Comparison of ENCODE assay signal across 20 cellular contexts in genomic region chr15:50248994-50249586, GRCh38. TPM values are rescaled to one million over a fixed set of nuclear protein-coding genes. Genes with fewer than 3 reads are reported as not detected.
A peak's percentile ranks its signal among the peaks of the same experiment; 100 is the strongest.
DNase-seq lines count a peak whose midpoint lies in the region; ATAC-seq and TF ChIP-seq lines count a peak whose summit lies in the region.
"Had no signal": no experiment of that assay in that cellular context is flagged by ENCODE, and none has a peak within 500 bp of the region (broad histone marks: within the 10 kb centered on the region; RNA-seq: fewer than 3 reads in every experiment).

No MANE protein-coding gene starts in this region.

- ATAC-seq in stimulated activated naive CD8-positive, alpha-beta T cell treated with anti-CD3 and anti-CD28 coated beads, Interleukin-15, amount 100 ng/mL, for 72 hours, result peak; percentile 36
- no peak for ATAC-seq in HG02571 (IDR thresholded peaks at IDR 0.05; ENCODE audit: unreplicated experiment)
- ATAC-seq in heart right ventricle, result no peak
- ATAC-seq: heart left ventricle, left cardiac atrium had no signal

- no peak for DNase-seq in activated naive CD4-positive, alpha-beta T cell treated with anti-CD3 and anti-CD28 coated beads, Interleukin-2, amount 50 U/mL, for 16 hours
- DNase-seq in activated CD4-positive, alpha-beta memory T cell treated with anti-CD3 and anti-CD28 coated beads for 36 hours, result no peak
- DNase-seq in fibroblast of the aortic adventitia (ENCODE audit: low read depth) (peak; percentile 15), HUDEP-2 (lab: John Stamatoyannopoulos, UW; ENCODE audit: unreplicated experiment in 76 of 76) (no peak), heart right ventricle (no peak)
- DNase-seq in stimulated activated naive CD8-positive, alpha-beta T cell treated with anti-CD3 and anti-CD28 coated beads, Interleukin-15, amount 100 ng/mL, for 72 hours, result no peak
- DNase-seq: activated CD4-positive, alpha-beta T cell treated with anti-CD3 and anti-CD28 coated beads for 48 hours; activated effector memory CD4-positive, alpha-beta T cell treated with anti-CD3 and anti-CD28 coated beads, Interleukin-2, amount 50 U/mL, for 16 hours; heart left ventricle; HFFc6; left cardiac atrium; NCI-H524; SIG-M5 had no signal

- H3K27ac ChIP-seq in heart right ventricle, result no peak overlapping the region
- H3K27ac ChIP-seq: esophagus muscularis mucosa, heart left ventricle, parathyroid adenoma had no signal

- intact Hi-C loops in activated CD4-positive, alpha-beta memory T cell treated with anti-CD3 and anti-CD28 coated beads for 36 hours (cut with micrococcal nuclease), result loop anchor here (2.0 to 5.0 kb wide), 4 partner anchors 66 to 658 kb away; partner anchors contain the start of genes AP4E1 and SLC27A2
- intact Hi-C loops in heart right ventricle (cut with DNase I), result no loop called here

- no peaks in the 10 kb centered on the region for H3K36me3 ChIP-seq in heart right ventricle
- H3K36me3 ChIP-seq: esophagus muscularis mucosa, heart left ventricle had no signal

- H3K27me3 Mint-ChIP-seq in activated naive CD4-positive, alpha-beta T cell treated with anti-CD3 and anti-CD28 coated beads, Interleukin-2, amount 50 U/mL, for 24 hours, result no peaks in the 10 kb centered on the region
- H3K27me3 Mint-ChIP-seq in activated CD4-positive, alpha-beta memory T cell treated with anti-CD3 and anti-CD28 coated beads for 36 hours, result no peaks in the 10 kb centered on the region
- H3K27me3 Mint-ChIP-seq in stimulated activated naive CD8-positive, alpha-beta T cell treated with anti-CD3 and anti-CD28 coated beads, Interleukin-15, amount 100 ng/mL, for 72 hours, result peaks cover 6% of the 10 kb centered on the region

- peaks cover 0 to 21% (median 0%) of the 10 kb centered on the region in 9 donors for H3K4me1 ChIP-seq in heart right ventricle
- H3K4me1 ChIP-seq: esophagus muscularis mucosa, parathyroid adenoma had no signal

- 50 to 55% methylated on average over 4 of the region's 4 CpGs for WGBS in heart right ventricle, 2 donors

- H3K4me3 ChIP-seq in fibroblast of the aortic adventitia (ENCODE audit: low read depth, low read length), result no peak overlapping the region
- H3K4me3 ChIP-seq in heart right ventricle, result no peak overlapping the region
- H3K4me3 ChIP-seq: esophagus muscularis mucosa, heart left ventricle, smooth muscle cell had no signal

- H3K36me3 Mint-ChIP-seq in activated naive CD4-positive, alpha-beta T cell treated with anti-CD3 and anti-CD28 coated beads, Interleukin-2, amount 50 U/mL, for 24 hours, result no peaks in the 10 kb centered on the region
- H3K36me3 Mint-ChIP-seq in activated CD4-positive, alpha-beta memory T cell treated with anti-CD3 and anti-CD28 coated beads for 36 hours, result no peaks in the 10 kb centered on the region

- no peaks in the 10 kb centered on the region for H3K9me3 Mint-ChIP-seq in activated naive CD4-positive, alpha-beta T cell treated with anti-CD3 and anti-CD28 coated beads, Interleukin-2, amount 50 U/mL, for 24 hours
- no peaks in the 10 kb centered on the region for H3K9me3 Mint-ChIP-seq in activated CD4-positive, alpha-beta memory T cell treated with anti-CD3 and anti-CD28 coated beads for 36 hours
- no peaks in the 10 kb centered on the region for H3K9me3 Mint-ChIP-seq in stimulated activated naive CD8-positive, alpha-beta T cell treated with anti-CD3 and anti-CD28 coated beads, Interleukin-15, amount 100 ng/mL, for 72 hours
- H3K9me3 Mint-ChIP-seq: HFFc6 had no signal

- POLR2A ChIA-PET in activated CD4-positive, alpha-beta memory T cell treated with anti-CD3 and anti-CD28 coated beads for 36 hours (lab: Charles Lee), result interaction anchor here (0.6 to 4.4 kb wide), 5 partner anchors 9 to 167 kb away, joined by 3 to 35 read pairs (median 4); partner anchors contain the start of gene GABPB1

- peak overlapping the region; percentile 87 for H3K27ac Mint-ChIP-seq in activated naive CD4-positive, alpha-beta T cell treated with anti-CD3 and anti-CD28 coated beads, Interleukin-2, amount 50 U/mL, for 24 hours
- peak overlapping the region; percentile 97 for H3K27ac Mint-ChIP-seq in activated CD4-positive, alpha-beta memory T cell treated with anti-CD3 and anti-CD28 coated beads for 36 hours
- H3K27ac Mint-ChIP-seq in stimulated activated naive CD8-positive, alpha-beta T cell treated with anti-CD3 and anti-CD28 coated beads, Interleukin-15, amount 100 ng/mL, for 72 hours, result peak overlapping the region; percentile 44 to 99
- H3K27ac Mint-ChIP-seq: HFFc6 had no signal

- TF ChIP-seq CTCF in fibroblast of the aortic adventitia (IDR thresholded peaks at IDR 0.05; ENCODE audit: insufficient read depth, low read length), result no peak
- no peak for TF ChIP-seq CTCF in heart right ventricle (IDR thresholded peaks at IDR 0.05)

- peak overlapping the region; percentile 61 for H3K4me3 Mint-ChIP-seq in activated naive CD4-positive, alpha-beta T cell treated with anti-CD3 and anti-CD28 coated beads, Interleukin-2, amount 50 U/mL, for 24 hours
- H3K4me3 Mint-ChIP-seq in activated CD4-positive, alpha-beta memory T cell treated with anti-CD3 and anti-CD28 coated beads for 36 hours, result peak overlapping the region; percentile 75
- peak overlapping the region; percentile 72 to 89 for H3K4me3 Mint-ChIP-seq in stimulated activated naive CD8-positive, alpha-beta T cell treated with anti-CD3 and anti-CD28 coated beads, Interleukin-15, amount 100 ng/mL, for 72 hours
- H3K4me3 Mint-ChIP-seq: HFFc6 had no signal

- CTCF ChIA-PET in activated CD4-positive, alpha-beta memory T cell treated with anti-CD3 and anti-CD28 coated beads for 36 hours (lab: Charles Lee), result interaction anchor here (0.7 to 2.3 kb wide), 4 partner anchors 9 to 1202 kb away, joined by 3 to 21 read pairs (median 4); no protein-coding TSS in a partner anchor

- H3K27me3 ChIP-seq in heart right ventricle, result peaks cover 0 to 4% (median 0%) of the 10 kb centered on the region in 7 donors
- H3K27me3 ChIP-seq: esophagus muscularis mucosa had no signal

- peaks cover 22% of the 10 kb centered on the region for H3K4me1 Mint-ChIP-seq in activated naive CD4-positive, alpha-beta T cell treated with anti-CD3 and anti-CD28 coated beads, Interleukin-2, amount 50 U/mL, for 24 hours
- H3K4me1 Mint-ChIP-seq in activated CD4-positive, alpha-beta memory T cell treated with anti-CD3 and anti-CD28 coated beads for 36 hours (ENCODE audit: low read depth), result peaks cover 35% of the 10 kb centered on the region
- H3K4me1 Mint-ChIP-seq in stimulated activated naive CD8-positive, alpha-beta T cell treated with anti-CD3 and anti-CD28 coated beads, Interleukin-15, amount 100 ng/mL, for 72 hours, result peaks cover 60% of the 10 kb centered on the region

- H3K9me3 ChIP-seq in heart right ventricle, result no peaks in the 10 kb centered on the region
- H3K9me3 ChIP-seq: esophagus muscularis mucosa, heart left ventricle had no signal

RNA-seq across cellular contexts. Expression of gene HDC, which starts 16.4 kb away (rescaled TPM):
- total RNA-seq in activated CD4-positive, alpha-beta memory T cell treated with anti-CD3 and anti-CD28 coated beads for 36 hours, result under 1 TPM; 0.55 to 0.87 TPM
- total RNA-seq in fibroblast of the aortic adventitia (ENCODE audit: low replicate concordance) (not detected in 2 replicates), heart right ventricle (1 to 10 TPM in 1 of 10 donors, under 1 TPM in 7, not detected in 2; 0.16 to 1.9 (median 0.61) TPM)
- under 1 TPM; 0.22 to 0.28 TPM for polyA plus RNA-seq in heart right ventricle
- total RNA-seq: dermis microvascular lymphatic vessel endothelial cell, smooth muscle cell had no signal
- polyA plus RNA-seq: AG04450, smooth muscle cell had no signal
